21 cellular contexts compared by ENCODE assay signal in genomic region chr15:63104727-63105126, GRCh38. TPM values are rescaled to one million over a fixed set of nuclear protein-coding genes. Genes with fewer than 3 reads are reported as not detected.
DNase-seq lines count a peak whose midpoint lies in the region; ATAC-seq and TF ChIP-seq lines count a peak whose summit lies in the region.
"Had no signal": no experiment of that assay in that cellular context is flagged by ENCODE, and none has a peak within 500 bp of the region (broad histone marks: within the 10 kb centered on the region; RNA-seq: fewer than 3 reads in every experiment).

No MANE protein-coding gene starts in this region.

- no peak for TF ChIP-seq CTCF in choroid plexus epithelial cell (conservative IDR thresholded peaks at IDR 0.05; ENCODE audit: low read depth, low read length)

- peaks cover 4 to 17% of the 10 kb centered on the region in 2 donors for H3K4me1 Mint-ChIP-seq in natural killer cell treated with Interleukin-12 subunit alpha and Interleukin-12 subunit beta and Interleukin-15 and Interleukin-18, amount 100 ng/mL, for 72 hours (ENCODE audit: low read depth in 2 of 2)
- H3K4me1 Mint-ChIP-seq in activated naive CD4-positive, alpha-beta T cell treated with anti-CD3 and anti-CD28 coated beads for 36 hours (ENCODE audit: low read depth) = no peaks in the 10 kb centered on the region
- H3K4me1 Mint-ChIP-seq: activated naive CD8-positive, alpha-beta T cell treated with anti-CD3 and anti-CD28 coated beads, Interleukin-2, amount 50 U/mL, for 24 hours; CD8-positive, alpha-beta memory T cell had no signal

- peaks cover 8 to 9% of the 10 kb centered on the region in 2 donors for H3K27me3 Mint-ChIP-seq in natural killer cell treated with Interleukin-12 subunit alpha and Interleukin-12 subunit beta and Interleukin-15 and Interleukin-18, amount 100 ng/mL, for 72 hours
- peaks cover 11% of the 10 kb centered on the region for H3K27me3 Mint-ChIP-seq in activated naive CD4-positive, alpha-beta T cell treated with anti-CD3 and anti-CD28 coated beads for 36 hours (ENCODE audit: low read depth)

- peak overlapping the region; percentile 51 for H3K4me3 Mint-ChIP-seq in natural killer cell treated with Interleukin-12 subunit alpha and Interleukin-12 subunit beta and Interleukin-15 and Interleukin-18, amount 100 ng/mL, for 72 hours
- no peak overlapping the region for H3K4me3 Mint-ChIP-seq in activated naive CD4-positive, alpha-beta T cell treated with anti-CD3 and anti-CD28 coated beads for 36 hours
- H3K4me3 Mint-ChIP-seq: activated naive CD8-positive, alpha-beta T cell treated with anti-CD3 and anti-CD28 coated beads, Interleukin-2, amount 50 U/mL, for 24 hours; CD8-positive, alpha-beta memory T cell; mesothelial cell of epicardium; neural progenitor cell had no signal

- DNase-seq in EH (ENCODE audit: low read depth) = peak; percentile 63
- peak; percentile 43 for DNase-seq in NOMO-1 treated with dmso at 0.1 percent for 144 hours (lab: John Stamatoyannopoulos, UW; ENCODE audit: unreplicated experiment)
- peak; percentile 80 for DNase-seq in choroid plexus epithelial cell (ENCODE audit: low read depth)
- no peak for DNase-seq in natural killer cell treated with Interleukin-12 subunit alpha and Interleukin-12 subunit beta and Interleukin-15 and Interleukin-18, amount 100 ng/mL, for 72 hours (ENCODE audit: low spot score)
- no peak for DNase-seq in NCI-H69 (lab: John Stamatoyannopoulos, UW)
- no peak for DNase-seq in GDM1 (lab: John Stamatoyannopoulos, UW)
- DNase-seq in activated naive CD4-positive, alpha-beta T cell treated with anti-CD3 and anti-CD28 coated beads for 36 hours = no peak
- no peak for DNase-seq in NCI-H2081 treated with DMSO at 0.1 percent for 48 hours (lab: John Stamatoyannopoulos, UW)
- DNase-seq: activated naive CD8-positive, alpha-beta T cell treated with anti-CD3 and anti-CD28 coated beads, Interleukin-2, amount 50 U/mL, for 24 hours; CD8-positive, alpha-beta memory T cell; cerebellar nuclear complex; DMS79; foreskin keratinocyte; hypothalamus; kidney glomerular epithelial cell; NCI-H524 treated with DMSO at 0.1 percent for 48 hours; PC-3; right cardiac atrium; stimulated activated naive CD4-positive, alpha-beta T cell treated with Interleukin-2 at 50 U/mL for 16 hours had no signal

- no peaks in the 10 kb centered on the region for H3K9me3 Mint-ChIP-seq in natural killer cell treated with Interleukin-12 subunit alpha and Interleukin-12 subunit beta and Interleukin-15 and Interleukin-18, amount 100 ng/mL, for 72 hours
- H3K9me3 Mint-ChIP-seq in activated naive CD4-positive, alpha-beta T cell treated with anti-CD3 and anti-CD28 coated beads for 36 hours = no peaks in the 10 kb centered on the region
- H3K9me3 Mint-ChIP-seq: activated naive CD8-positive, alpha-beta T cell treated with anti-CD3 and anti-CD28 coated beads, Interleukin-2, amount 50 U/mL, for 24 hours had no signal

- intact Hi-C loops in activated naive CD4-positive, alpha-beta T cell treated with anti-CD3 and anti-CD28 coated beads for 36 hours (cut with micrococcal nuclease) = no loop called here

- peak overlapping the region; percentile 37 to 58 for H3K27ac Mint-ChIP-seq in natural killer cell treated with Interleukin-12 subunit alpha and Interleukin-12 subunit beta and Interleukin-15 and Interleukin-18, amount 100 ng/mL, for 72 hours
- no peak overlapping the region for H3K27ac Mint-ChIP-seq in activated naive CD4-positive, alpha-beta T cell treated with anti-CD3 and anti-CD28 coated beads for 36 hours
- H3K27ac Mint-ChIP-seq: activated naive CD8-positive, alpha-beta T cell treated with anti-CD3 and anti-CD28 coated beads, Interleukin-2, amount 50 U/mL, for 24 hours; CD8-positive, alpha-beta memory T cell; mesothelial cell of epicardium; neural progenitor cell had no signal

- peak in 1 of 2 donors; percentile 79 for ATAC-seq in natural killer cell treated with Interleukin-12 subunit alpha and Interleukin-12 subunit beta and Interleukin-15 and Interleukin-18, amount 100 ng/mL, for 72 hours
- ATAC-seq: activated naive CD8-positive, alpha-beta T cell treated with anti-CD3 and anti-CD28 coated beads, Interleukin-2, amount 50 U/mL, for 24 hours; foreskin keratinocyte; PC-3; right cardiac atrium had no signal

- no peaks in the 10 kb centered on the region for H3K36me3 Mint-ChIP-seq in natural killer cell treated with Interleukin-12 subunit alpha and Interleukin-12 subunit beta and Interleukin-15 and Interleukin-18, amount 100 ng/mL, for 72 hours
- no peaks in the 10 kb centered on the region for H3K36me3 Mint-ChIP-seq in activated naive CD4-positive, alpha-beta T cell treated with anti-CD3 and anti-CD28 coated beads for 36 hours (ENCODE audit: low read depth)
- H3K36me3 Mint-ChIP-seq: mesothelial cell of epicardium, neural progenitor cell had no signal

- H3K4me3 ChIP-seq in choroid plexus epithelial cell (ENCODE audit: low read depth, low read length) = no peak overlapping the region
- H3K4me3 ChIP-seq: neural progenitor cell had no signal

- CTCF ChIA-PET in activated naive CD4-positive, alpha-beta T cell treated with anti-CD3 and anti-CD28 coated beads for 36 hours (lab: Charles Lee) = no interaction called here

RNA-seq across cellular contexts. Expression of gene LACTB, which starts 16.9 kb away (rescaled TPM):
- total RNA-seq in natural killer cell treated with Interleukin-12 subunit alpha and Interleukin-12 subunit beta and Interleukin-15 and Interleukin-18, amount 100 ng/mL, for 72 hours = 10 to 100 TPM; 16.7 to 43.6 TPM
- total RNA-seq in activated naive CD4-positive, alpha-beta T cell treated with anti-CD3 and anti-CD28 coated beads for 36 hours = 10 to 100 TPM; 18.3 to 18.7 TPM

RNA-seq across cellular contexts. Expression of gene RPS27L, which starts 52.5 kb away (rescaled TPM):
- 100 to 1,000 TPM in 1 of 2 donors, 10 to 100 TPM in 1; 41.6 to 112 TPM for total RNA-seq in natural killer cell treated with Interleukin-12 subunit alpha and Interleukin-12 subunit beta and Interleukin-15 and Interleukin-18, amount 100 ng/mL, for 72 hours
- 100 to 1,000 TPM; 220 to 222 TPM for total RNA-seq in activated naive CD4-positive, alpha-beta T cell treated with anti-CD3 and anti-CD28 coated beads for 36 hours

Comparison
In these comparisons a context has a peak if more than half of its experiments do, and no peak if none do; other contexts are left out.
1. DNase-seq: peak in EH (single experiment), NOMO-1 treated with dmso at 0.1 percent for 144 hours (single experiment) and choroid plexus epithelial cell (single experiment); none in natural killer cell treated with Interleukin-12 subunit alpha and Interleukin-12 subunit beta and Interleukin-15 and Interleukin-18, amount 100 ng/mL, for 72 hours (single experiment), NCI-H69 (single experiment), GDM1 (single experiment), activated naive CD4-positive, alpha-beta T cell treated with anti-CD3 and anti-CD28 coated beads for 36 hours (single experiment) and NCI-H2081 treated with DMSO at 0.1 percent for 48 hours (single experiment).